Comparison of ENCODE assay signal across 8 cellular contexts in the genomic region with DNA sequence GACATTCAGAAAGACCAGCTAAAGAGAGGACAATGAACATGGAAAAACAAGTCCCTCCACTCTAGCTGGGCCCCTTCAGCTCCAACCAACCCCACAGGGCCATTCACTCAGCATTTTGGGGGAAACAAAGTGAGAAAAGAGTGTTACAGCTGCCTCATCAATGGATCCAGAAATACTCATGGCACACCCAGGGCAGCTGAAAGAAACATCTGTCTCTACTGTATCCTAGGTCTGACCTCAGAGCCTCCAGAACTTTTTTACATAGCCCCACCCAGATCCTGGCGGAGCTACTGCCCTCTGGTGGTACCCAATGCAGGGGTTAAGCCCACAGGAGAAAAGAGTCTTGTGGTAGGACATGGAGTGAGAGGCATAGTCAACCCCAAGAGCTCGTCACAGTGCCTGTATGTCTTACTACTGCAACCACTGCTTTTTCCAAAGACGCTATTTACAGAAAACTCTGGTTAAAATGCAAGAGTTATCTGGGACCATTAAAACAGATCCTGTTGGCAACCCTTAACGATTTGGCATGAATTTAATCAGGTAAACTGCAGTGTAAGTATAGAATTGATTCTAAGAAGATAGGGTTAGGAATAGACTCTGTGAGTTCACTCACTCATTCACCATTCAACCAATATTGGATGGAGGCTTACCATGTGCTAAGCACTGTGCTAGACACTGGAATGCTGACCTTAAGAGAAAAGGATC. TPM values are rescaled to one million over a fixed set of nuclear protein-coding genes. Genes with fewer than 3 reads are reported as not detected.
DNase-seq lines count a peak whose midpoint lies in the region; ATAC-seq, FAIRE-seq and TF ChIP-seq lines count a peak whose summit lies in the region.

No MANE protein-coding gene starts in this region.

- no peak overlapping the region for H3K9ac ChIP-seq in endothelial cell of umbilical vein (replicated peaks; ENCODE audit: extremely low read depth, insufficient read depth, low read length)
- H3K9ac ChIP-seq in smooth muscle cell (ENCODE audit: low read depth) = no peak overlapping the region

- H3K27me3 Mint-ChIP-seq in T-helper 2 cell treated with Interferon-gamma antibody and Interleukin-4, amounts not matched to agents 5 μg/mL and 100 μg/mL, for 36 hours (ENCODE audit: low read depth) = no peaks in the 10 kb centered on the region

- H3K4me1 Mint-ChIP-seq in T-helper 2 cell treated with Interferon-gamma antibody and Interleukin-4, amounts not matched to agents 5 μg/mL and 100 μg/mL, for 36 hours (ENCODE audit: low read depth) = peaks cover 6% of the 10 kb centered on the region

- peaks cover 4% of the 10 kb centered on the region for H3K36me3 Mint-ChIP-seq in T-helper 2 cell treated with Interferon-gamma antibody and Interleukin-4, amounts not matched to agents 5 μg/mL and 100 μg/mL, for 36 hours (ENCODE audit: low read depth)

- dilution Hi-C loops in endothelial cell of umbilical vein (cut with MboI; ENCODE audit: extremely low pct_ligation_motif_present, low sequenced_read_pairs) = no loop called here

- intact Hi-C loops in endothelial cell of umbilical vein (cut with micrococcal nuclease) = loop anchor here (1.0 kb wide), 1 partner anchor 25 kb away; no protein-coding TSS in a partner anchor

- peak overlapping the region; percentile 7 for H2AFZ ChIP-seq in endothelial cell of umbilical vein (ENCODE audit: low read depth, low read length)
- no peak overlapping the region for H2AFZ ChIP-seq in smooth muscle cell (ENCODE audit: low read depth)

- H3K4me3 Mint-ChIP-seq in T-helper 2 cell treated with Interferon-gamma antibody and Interleukin-4, amounts not matched to agents 5 μg/mL and 100 μg/mL, for 36 hours = no peak overlapping the region

- H3K79me2 ChIP-seq in endothelial cell of umbilical vein (ENCODE audit: control insufficient read depth, insufficient read depth, low read length) (no peaks in the 10 kb centered on the region), smooth muscle cell (ENCODE audit: low read depth) (no peaks in the 10 kb centered on the region)

- H3K4me3 ChIP-seq in endothelial cell of umbilical vein (replicated peaks in 1 of 3; ENCODE audit: insufficient read depth in 1 of 3, low read depth in 1 of 3, low read length in 3 of 3) (no peak overlapping the region), smooth muscle cell (no peak overlapping the region)

- 60% methylated on average over 4 of the region's 4 CpGs for WGBS in smooth muscle cell (ENCODE audit: low lambda C conversion rate)

- no peaks in the 10 kb centered on the region for H3K9me3 ChIP-seq in endothelial cell of umbilical vein (replicated peaks; ENCODE audit: control insufficient read depth, insufficient read depth, low read length)
- H3K9me3 ChIP-seq in smooth muscle cell (replicated peaks; ENCODE audit: low read depth) = no peaks in the 10 kb centered on the region

- BruUV-seq in endothelial cell of umbilical vein (replicated peaks; lab: Mats Ljungman, UMichigan) = no TSS peak

- DNase-seq in EL (peak; percentile 67), endothelial cell of umbilical vein (ENCODE audit: low read depth, low spot score) (no peak), smooth muscle cell (lab: John Stamatoyannopoulos, UW; ENCODE audit: unreplicated experiment) (no peak), COR-L47 (lab: John Stamatoyannopoulos, UW) (no peak)
- peak; percentile 45 for DNase-seq in T-helper 2 cell treated with Interferon-gamma antibody and Interleukin-4, amounts not matched to agents 5 μg/mL and 100 μg/mL, for 36 hours (ENCODE audit: low spot score)

- FAIRE-seq in endothelial cell of umbilical vein (lab: Jason Lieb, UNC) = peak; percentile 59

- CTCF ChIA-PET in endothelial cell of umbilical vein (lab: Charles Lee) = interaction anchor here (0.5 to 8.1 kb wide), 17 partner anchors 9 to 125 kb away, joined by 3 to 182 read pairs (median 5); a partner anchor contains a TSS

- H4K20me1 ChIP-seq in endothelial cell of umbilical vein (replicated peaks; ENCODE audit: control insufficient read depth, extremely low read depth, insufficient read depth, low read length) (no peaks in the 10 kb centered on the region), smooth muscle cell (ENCODE audit: low read depth) (no peaks in the 10 kb centered on the region)

- TF ChIP-seq EP300 in Ishikawa (IDR thresholded peaks at IDR 0.05; ENCODE audit: borderline replicate concordance) = no peak

- H3K9me3 Mint-ChIP-seq in T-helper 2 cell treated with Interferon-gamma antibody and Interleukin-4, amounts not matched to agents 5 μg/mL and 100 μg/mL, for 36 hours = no peaks in the 10 kb centered on the region

- H3K9me1 ChIP-seq in endothelial cell of umbilical vein (replicated peaks; ENCODE audit: control insufficient read depth, extremely low read depth, insufficient read depth, low read length) = no peaks in the 10 kb centered on the region

- no peak for ATAC-seq in HG02588 (IDR thresholded peaks at IDR 0.05; ENCODE audit: unreplicated experiment)
- ATAC-seq in GM19328 (IDR thresholded peaks at IDR 0.05; ENCODE audit: unreplicated experiment) = no peak

- no peak for TF ChIP-seq POLR2A in endothelial cell of umbilical vein (IDR thresholded peaks at IDR 0.05; ENCODE audit: low read depth, low read length)

- peak; percentile 66 for TF ChIP-seq RAD21 in Ishikawa (IDR thresholded peaks at IDR 0.05; ENCODE audit: low read depth)

- H3K4me1 ChIP-seq in endothelial cell of umbilical vein (ENCODE audit: control insufficient read depth, extremely low read depth, insufficient read depth, low read length) (peaks cover 38% of the 10 kb centered on the region), smooth muscle cell (ENCODE audit: low read depth) (peaks cover 9% of the 10 kb centered on the region)

- no peak overlapping the region for H3K27ac Mint-ChIP-seq in T-helper 2 cell treated with Interferon-gamma antibody and Interleukin-4, amounts not matched to agents 5 μg/mL and 100 μg/mL, for 36 hours

- POLR2A ChIA-PET in endothelial cell of umbilical vein (lab: Charles Lee) = no interaction called here

- H3K4me2 ChIP-seq in endothelial cell of umbilical vein (ENCODE audit: insufficient read depth, low read length) (no peak overlapping the region), smooth muscle cell (peak overlapping the region; percentile 20)

- peak; percentile 58 to 69 for TF ChIP-seq CTCF in endothelial cell of umbilical vein (IDR thresholded peaks at IDR 0.05; ENCODE audit: extremely low read depth in 1 of 2, insufficient read depth in 1 of 2, low read depth in 1 of 2, low read length in 2 of 2)
- peak; percentile 50 for TF ChIP-seq CTCF in smooth muscle cell (IDR thresholded peaks at IDR 0.05; ENCODE audit: borderline replicate concordance, insufficient read depth, poor library complexity, severe bottlenecking)

- no peaks in the 10 kb centered on the region for H3K27me3 ChIP-seq in endothelial cell of umbilical vein (ENCODE audit: control insufficient read depth in 2 of 2, insufficient read depth in 2 of 2, low read length in 2 of 2)
- H3K27me3 ChIP-seq in smooth muscle cell (ENCODE audit: low read depth) = no peaks in the 10 kb centered on the region

- H3K27ac ChIP-seq in endothelial cell of umbilical vein (ENCODE audit: insufficient read depth, low read depth, low read length) = no peak overlapping the region
- peak overlapping the region; percentile 75 for H3K27ac ChIP-seq in smooth muscle cell (ENCODE audit: low read depth)

- H3K36me3 ChIP-seq in endothelial cell of umbilical vein (ENCODE audit: control insufficient read depth in 2 of 2, extremely low read depth in 1 of 2, insufficient read depth in 2 of 2, low read length in 2 of 2) (no peaks in the 10 kb centered on the region), smooth muscle cell (ENCODE audit: low read depth) (no peaks in the 10 kb centered on the region)

- peaks cover 22% of the 10 kb centered on the region for H3F3A ChIP-seq in smooth muscle cell (ENCODE audit: low read depth)

TF ChIP-seq in endothelial cell of umbilical vein, 7 proteins besides CTCF, POLR2A, EP300 and RAD21:
- TF ChIP-seq EZH2 (IDR thresholded peaks at IDR 0.05; ENCODE audit: borderline replicate concordance, low read depth, low read length, severe bottlenecking) (no peak), FOS (IDR thresholded peaks at IDR 0.05; ENCODE audit: borderline replicate concordance, insufficient read depth, low read length) (no peak), JUN (IDR thresholded peaks at IDR 0.05; ENCODE audit: borderline replicate concordance, insufficient read depth, insufficient read length, low read depth) (no peak)

RNA-seq across cellular contexts. Expression of a gene that starts 37.4 kb away (rescaled TPM):
- not detected in 2 replicates for total RNA-seq in endothelial cell of umbilical vein
- polyA plus RNA-seq in endothelial cell of umbilical vein = not detected in 2 replicates
- polyA plus RNA-seq in endothelial cell of umbilical vein (2011; cell fraction: cytosol; rRNA removed) = not detected in 2 replicates
- polyA plus RNA-seq in endothelial cell of umbilical vein (2011; cell fraction: nucleus; rRNA removed) = not detected in 2 replicates
- not detected in 2 replicates for polyA plus RNA-seq in endothelial cell of umbilical vein (2012)
- polyA minus RNA-seq in endothelial cell of umbilical vein = not detected in 2 replicates
- polyA minus RNA-seq in endothelial cell of umbilical vein (2011; cell fraction: cytosol; rRNA and poly(A)+ RNA removed) = not detected
- polyA minus RNA-seq in endothelial cell of umbilical vein (2011; cell fraction: nucleus; rRNA and poly(A)+ RNA removed) = not detected in 2 replicates
- total RNA-seq in smooth muscle cell = 0.27 and 0.49 TPM in 2 replicates
- 0.05 TPM in 1 of 2 replicates, not detected in the other for polyA plus RNA-seq in smooth muscle cell

RNA-seq across cellular contexts. Expression of a gene that starts 45.0 kb away (rescaled TPM):
- 124 and 153 TPM in 2 replicates for total RNA-seq in endothelial cell of umbilical vein
- polyA plus RNA-seq in endothelial cell of umbilical vein = 286 and 383 TPM in 2 replicates
- polyA plus RNA-seq in endothelial cell of umbilical vein (2011; cell fraction: cytosol; rRNA removed) = 212 and 219 TPM in 2 replicates
- 121 and 152 TPM in 2 replicates for polyA plus RNA-seq in endothelial cell of umbilical vein (2011; cell fraction: nucleus; rRNA removed)
- 128 and 134 TPM in 2 replicates for polyA plus RNA-seq in endothelial cell of umbilical vein (2012)
- polyA minus RNA-seq in endothelial cell of umbilical vein = 117 and 150 TPM in 2 replicates
- polyA minus RNA-seq in endothelial cell of umbilical vein (2011; cell fraction: cytosol; rRNA and poly(A)+ RNA removed) = 111 TPM
- polyA minus RNA-seq in endothelial cell of umbilical vein (2011; cell fraction: nucleus; rRNA and poly(A)+ RNA removed) = 22.6 and 26.3 TPM in 2 replicates
- 76.4 and 110 TPM in 2 replicates for total RNA-seq in smooth muscle cell
- 179 and 251 TPM in 2 replicates for polyA plus RNA-seq in smooth muscle cell

RNA-seq across cellular contexts. Expression of a gene that starts 51.7 kb away (rescaled TPM):
- 52.8 and 55.6 TPM in 2 replicates for total RNA-seq in endothelial cell of umbilical vein
- polyA plus RNA-seq in endothelial cell of umbilical vein = 35.1 and 43.2 TPM in 2 replicates
- polyA plus RNA-seq in endothelial cell of umbilical vein (2011; cell fraction: cytosol; rRNA removed) = 25.2 and 33.9 TPM in 2 replicates
- 18.0 and 21.5 TPM in 2 replicates for polyA plus RNA-seq in endothelial cell of umbilical vein (2011; cell fraction: nucleus; rRNA removed)
- polyA plus RNA-seq in endothelial cell of umbilical vein (2012) = 31.8 and 52.0 TPM in 2 replicates
- 15.2 and 20.2 TPM in 2 replicates for polyA minus RNA-seq in endothelial cell of umbilical vein
- 19.6 TPM for polyA minus RNA-seq in endothelial cell of umbilical vein (2011; cell fraction: cytosol; rRNA and poly(A)+ RNA removed)
- polyA minus RNA-seq in endothelial cell of umbilical vein (2011; cell fraction: nucleus; rRNA and poly(A)+ RNA removed) = 15.6 and 16.3 TPM in 2 replicates
- 14.3 and 22.7 TPM in 2 replicates for total RNA-seq in smooth muscle cell
- 43.7 and 44.7 TPM in 2 replicates for polyA plus RNA-seq in smooth muscle cell

Comparison
In these comparisons a context has a peak if more than half of its experiments do, and no peak if none do; other contexts are left out.
1. DNase-seq: peak in EL (single experiment) and T-helper 2 cell treated with Interferon-gamma antibody and Interleukin-4, amounts not matched to agents 5 μg/mL and 100 μg/mL, for 36 hours (single experiment); none in endothelial cell of umbilical vein (single experiment), smooth muscle cell (single experiment) and COR-L47 (single experiment).